In genomic region chr1:227785094-227785811, GRCh38 we compare ENCODE assay signal across 18 cellular contexts. TPM values are rescaled to one million over a fixed set of nuclear protein-coding genes. Genes with fewer than 3 reads are reported as not detected.
"Had no signal": no experiment of that assay in that cellular context is flagged by ENCODE, and none has a peak within 500 bp of the region (broad histone marks: within the 10 kb centered on the region; RNA-seq: fewer than 3 reads in every experiment).

No MANE protein-coding gene starts in this region.

- ATAC-seq: activated T-cell treated with anti-CD3 and anti-CD28 coated beads, Interleukin-2, amount 50 U/mL, for 4 hours; natural killer cell treated with Interleukin-12 subunit alpha and Interleukin-12 subunit beta and Interleukin-15 and Interleukin-18, amount 100 ng/mL, for 72 hours; WTC11 had no signal

- H3K27ac Mint-ChIP-seq: activated CD4-positive, alpha-beta T cell treated with anti-CD3 and anti-CD28 coated beads, Interleukin-2, amount 10 ng/mL, durations not matched to agents 7 days and 5 days; activated naive CD8-positive, alpha-beta T cell treated with anti-CD3 and anti-CD28 coated beads, Interleukin-2, amount 10 ng/mL, durations not matched to agents 7 days and 5 days; natural killer cell treated with Interleukin-12 subunit alpha and Interleukin-12 subunit beta and Interleukin-15 and Interleukin-18, amount 100 ng/mL, for 72 hours; WTC11 had no signal

- H3K27ac ChIP-seq: skin epidermis, tibial artery, vagina had no signal

- H3K9me3 Mint-ChIP-seq: activated CD4-positive, alpha-beta T cell treated with anti-CD3 and anti-CD28 coated beads, Interleukin-2, amount 10 ng/mL, durations not matched to agents 7 days and 5 days; activated naive CD8-positive, alpha-beta T cell treated with anti-CD3 and anti-CD28 coated beads, Interleukin-2, amount 10 ng/mL, durations not matched to agents 7 days and 5 days; activated T-cell treated with anti-CD3 and anti-CD28 coated beads, Interleukin-2, amount 50 U/mL, for 4 hours; natural killer cell treated with Interleukin-12 subunit alpha and Interleukin-12 subunit beta and Interleukin-15 and Interleukin-18, amount 100 ng/mL, for 72 hours; WTC11 had no signal

- H3K27me3 ChIP-seq: dorsolateral prefrontal cortex, tibial artery, vagina had no signal

- H3K4me3 Mint-ChIP-seq: activated CD4-positive, alpha-beta T cell treated with anti-CD3 and anti-CD28 coated beads, Interleukin-2, amount 10 ng/mL, durations not matched to agents 7 days and 5 days; activated naive CD8-positive, alpha-beta T cell treated with anti-CD3 and anti-CD28 coated beads, Interleukin-2, amount 10 ng/mL, durations not matched to agents 7 days and 5 days; activated T-cell treated with anti-CD3 and anti-CD28 coated beads, Interleukin-2, amount 50 U/mL, for 4 hours; natural killer cell treated with Interleukin-12 subunit alpha and Interleukin-12 subunit beta and Interleukin-15 and Interleukin-18, amount 100 ng/mL, for 72 hours; WTC11 had no signal

- H3K9me3 ChIP-seq: tibial artery, vagina had no signal

- H3K4me3 ChIP-seq: dorsolateral prefrontal cortex, lung, skin epidermis, tibial artery, vagina had no signal

- DNase-seq: activated CD4-positive, alpha-beta T cell treated with anti-CD3 and anti-CD28 coated beads, Interleukin-2, amount 10 ng/mL, durations not matched to agents 7 days and 5 days; activated gamma-delta T cell; activated naive CD8-positive, alpha-beta T cell treated with anti-CD3 and anti-CD28 coated beads, Interleukin-2, amount 10 ng/mL, durations not matched to agents 7 days and 5 days; activated T-cell treated with anti-CD3 and anti-CD28 coated beads, Interleukin-2, amount 50 U/mL, for 4 hours; anterior cingulate cortex; hypothalamus; retina; stimulated activated CD4-positive, alpha-beta T cell treated with anti-CD3 and anti-CD28 coated beads, Interleukin-4, amount 100 ng/mL, for 4 hours; tibial artery had no signal

RNA-seq across cellular contexts. Expression of gene PRSS38, which starts 30.2 kb away (rescaled TPM):
- total RNA-seq: activated CD4-positive, alpha-beta T cell treated with anti-CD3 and anti-CD28 coated beads, Interleukin-2, amount 10 ng/mL, durations not matched to agents 7 days and 5 days; activated naive CD8-positive, alpha-beta T cell treated with anti-CD3 and anti-CD28 coated beads, Interleukin-2, amount 10 ng/mL, durations not matched to agents 7 days and 5 days; activated T-cell treated with anti-CD3 and anti-CD28 coated beads, Interleukin-2, amount 50 U/mL, for 4 hours; cerebellum; lung; mononuclear cell; natural killer cell treated with Interleukin-12 subunit alpha and Interleukin-12 subunit beta and Interleukin-15 and Interleukin-18, amount 100 ng/mL, for 72 hours; vagina; WTC11 had no signal
- polyA plus RNA-seq: esophagus, lung had no signal
